12 cellular contexts compared by ENCODE assay signal in genomic region chr2:144801766-144802165, GRCh38.
DNase-seq lines count a peak whose midpoint lies in the region; ATAC-seq, FAIRE-seq and TF ChIP-seq lines count a peak whose summit lies in the region.
"Had no signal": no experiment of that assay in that cellular context is flagged by ENCODE, and none has a peak within 500 bp of the region (broad histone marks: within the 10 kb centered on the region; RNA-seq: fewer than 3 reads in every experiment).

No MANE protein-coding gene starts in this region.

- intact Hi-C loops in uterus (cut with DNase I; ENCODE audit: low total_unique reads) (no loop called here), pancreas (cut with DNase I) (no loop called here)

- H3K4me2 ChIP-seq in neural progenitor cell = no peak overlapping the region

- no peaks in the 10 kb centered on the region for H3K36me3 ChIP-seq in RWPE2 (ENCODE audit: low read depth)
- H3K36me3 ChIP-seq in neural progenitor cell = no peaks in the 10 kb centered on the region
- H3K36me3 ChIP-seq in uterus = no peaks in the 10 kb centered on the region
- H3K36me3 ChIP-seq in pancreas = no peaks in the 10 kb centered on the region
- H3K36me3 ChIP-seq: gastroesophageal sphincter had no signal

- no peak overlapping the region for H3K27ac ChIP-seq in RWPE2 (ENCODE audit: poor library complexity, severe bottlenecking)
- H3K27ac ChIP-seq in neural progenitor cell = no peak overlapping the region
- no peak overlapping the region for H3K27ac ChIP-seq in uterus
- no peak overlapping the region for H3K27ac ChIP-seq in pancreas
- H3K27ac ChIP-seq: gastroesophageal sphincter had no signal

- H3K27me3 ChIP-seq in RWPE2 (ENCODE audit: insufficient read depth, poor library complexity, severe bottlenecking) (no peaks in the 10 kb centered on the region), neural progenitor cell (no peaks in the 10 kb centered on the region), uterus (no peaks in the 10 kb centered on the region), pancreas (no peaks in the 10 kb centered on the region)
- H3K27me3 ChIP-seq: gastroesophageal sphincter had no signal

- no peaks in the 10 kb centered on the region for H3F3A ChIP-seq in neural progenitor cell (ENCODE audit: low read depth)

- no peaks in the 10 kb centered on the region for H3K9me3 ChIP-seq in RWPE2 (ENCODE audit: severe bottlenecking)
- H3K9me3 ChIP-seq in neural progenitor cell (ENCODE audit: low read depth) = no peaks in the 10 kb centered on the region
- no peaks in the 10 kb centered on the region for H3K9me3 ChIP-seq in uterus
- H3K9me3 ChIP-seq in T-helper 17 cell (ENCODE audit: control insufficient read depth, low read length, poor library complexity, severe bottlenecking) = no peaks in the 10 kb centered on the region
- no peaks in the 10 kb centered on the region for H3K9me3 ChIP-seq in pancreas
- H3K9me3 ChIP-seq: gastroesophageal sphincter had no signal

- H3K4me1 Mint-ChIP-seq in neural progenitor cell (peaks cover 14% of the 10 kb centered on the region), T-helper 17 cell (no peaks in the 10 kb centered on the region)

- no peak overlapping the region for H3K9ac ChIP-seq in neural progenitor cell

- no peak overlapping the region for H2AFZ ChIP-seq in neural progenitor cell (replicated peaks)

- ATAC-seq in RWPE2 (ENCODE audit: low read depth) (peak; percentile 78), T-helper 17 cell (no peak), pancreas (no peak)
- ATAC-seq: CD8-positive, alpha-beta T cell; gastroesophageal sphincter had no signal

- no peak for TF ChIP-seq CTCF in RWPE2 (IDR thresholded peaks at IDR 0.05; ENCODE audit: poor library complexity, severe bottlenecking)
- TF ChIP-seq CTCF in epithelial cell of proximal tubule (conservative IDR thresholded peaks at IDR 0.05; ENCODE audit: low read depth, low read length) = no peak
- TF ChIP-seq CTCF in neural progenitor cell (IDR thresholded peaks at IDR 0.05) = no peak
- no peak for TF ChIP-seq CTCF in uterus (IDR thresholded peaks at IDR 0.05)
- TF ChIP-seq CTCF in pancreas (IDR thresholded peaks at IDR 0.05) = no peak

- peak overlapping the region; percentile 23 for H3K27ac Mint-ChIP-seq in neural progenitor cell
- no peak overlapping the region for H3K27ac Mint-ChIP-seq in T-helper 17 cell
- H3K27ac Mint-ChIP-seq: CD8-positive, alpha-beta T cell had no signal

- no peaks in the 10 kb centered on the region for H3K79me2 ChIP-seq in neural progenitor cell (ENCODE audit: low read depth)

- DNase-seq in EH (ENCODE audit: low read depth) (peak; percentile 93), RWPE2 (ENCODE audit: low spot score) (no peak), epithelial cell of proximal tubule (ENCODE audit: low read depth) (peak; percentile 2), neural progenitor cell (ENCODE audit: low spot score) (no peak), uterus (no peak), T-helper 17 cell (no peak), pancreas (no peak)
- no peak for DNase-seq in stimulated activated CD8-positive, alpha-beta memory T cell treated with anti-CD3 and anti-CD28 coated beads, Interleukin-4, amount 100 ng/mL, for 48 hours
- DNase-seq: CD8-positive, alpha-beta T cell; NCI-H1105 treated with DMSO at 0.1 percent for 48 hours; T-helper 9 cell had no signal

- 56 to 74% methylated on average over 2 of the region's 2 CpGs for WGBS in pancreas, 2 donors

- TF ChIP-seq POLR2A in uterus (IDR thresholded peaks at IDR 0.05) = no peak

- no peaks in the 10 kb centered on the region for H3K9me3 Mint-ChIP-seq in neural progenitor cell
- H3K9me3 Mint-ChIP-seq: CD8-positive, alpha-beta T cell had no signal

- H3K4me3 Mint-ChIP-seq in neural progenitor cell (no peak overlapping the region), T-helper 17 cell (no peak overlapping the region)
- H3K4me3 Mint-ChIP-seq: CD8-positive, alpha-beta T cell had no signal

- H4K20me1 ChIP-seq in neural progenitor cell (ENCODE audit: low read depth) = no peaks in the 10 kb centered on the region

- H3K4me3 ChIP-seq in RWPE2 (ENCODE audit: severe bottlenecking) = no peak overlapping the region
- no peak overlapping the region for H3K4me3 ChIP-seq in epithelial cell of proximal tubule (ENCODE audit: low read depth, low read length)
- H3K4me3 ChIP-seq in neural progenitor cell = no peak overlapping the region
- no peak overlapping the region for H3K4me3 ChIP-seq in uterus
- H3K4me3 ChIP-seq in pancreas = no peak overlapping the region
- H3K4me3 ChIP-seq: gastroesophageal sphincter had no signal

- H3K27me3 Mint-ChIP-seq in neural progenitor cell (ENCODE audit: insufficient read depth, low read depth) (no peaks in the 10 kb centered on the region), T-helper 17 cell (peaks cover 4% of the 10 kb centered on the region)

- no peak for FAIRE-seq in pancreas (lab: Jason Lieb, UNC)

- H3K36me3 Mint-ChIP-seq in neural progenitor cell = no peaks in the 10 kb centered on the region
- H3K36me3 Mint-ChIP-seq in T-helper 17 cell (ENCODE audit: low read depth) = no peaks in the 10 kb centered on the region
- H3K36me3 Mint-ChIP-seq: CD8-positive, alpha-beta T cell had no signal

- H3K4me1 ChIP-seq in RWPE2 (ENCODE audit: insufficient read depth, poor library complexity, severe bottlenecking) (no peaks in the 10 kb centered on the region), neural progenitor cell (peaks cover 5% of the 10 kb centered on the region), uterus (no peaks in the 10 kb centered on the region), pancreas (no peaks in the 10 kb centered on the region)
- H3K4me1 ChIP-seq: gastroesophageal sphincter had no signal

Comparison
In these comparisons a context has a peak if more than half of its experiments do, and no peak if none do; other contexts are left out.
1. DNase-seq: peak in EH (single experiment) and epithelial cell of proximal tubule (single experiment); none in RWPE2 (single experiment), neural progenitor cell (single experiment), stimulated activated CD8-positive, alpha-beta memory T cell treated with anti-CD3 and anti-CD28 coated beads, Interleukin-4, amount 100 ng/mL, for 48 hours (single experiment), uterus (0 of 2), T-helper 17 cell (0 of 3) and pancreas (0 of 6).